In genomic region chr5:75909223-75909622, GRCh38 we compare ENCODE assay signal across 31 cellular contexts.
"Had no signal": no experiment of that assay in that cellular context is flagged by ENCODE, and none has a peak within 500 bp of the region (broad histone marks: within the 10 kb centered on the region; RNA-seq: fewer than 3 reads in every experiment).

No MANE protein-coding gene starts in this region.

- H3K9me3 ChIP-seq: adrenal gland, body of pancreas, breast epithelium had no signal

- ATAC-seq: activated CD8-positive, alpha-beta T cell treated with anti-CD3 and anti-CD28 coated beads for 36 hours; activated naive CD4-positive, alpha-beta T cell treated with anti-CD3 and anti-CD28 coated beads, Interleukin-2, amount 50 U/mL, for 72 hours; activated T-cell treated with anti-CD3 and anti-CD28 coated beads, Interleukin-2, amount 50 U/mL, for 4 hours; activated T-cell treated with anti-CD3 and anti-CD28 coated beads, Interleukin-2, amount 50 U/mL, for 72 hours; activated T-helper 17 cell treated with anti-CD3 and anti-CD28 coated beads, Interleukin-2, amount 50 U/mL, for 72 hours; body of pancreas had no signal

- H3K36me3 ChIP-seq: adrenal gland, brain microvascular endothelial cell, breast epithelium had no signal

- H3K27ac ChIP-seq: adrenal gland, body of pancreas, brain microvascular endothelial cell, breast epithelium, VCaP had no signal

- DNase-seq: activated B cell treated with CpG ODN at 0.5 μM for 24 hours; activated CD4-positive, alpha-beta memory T cell treated with anti-CD3 and anti-CD28 coated beads for 36 hours; activated CD4-positive, alpha-beta T cell treated with anti-CD3 and anti-CD28 coated beads for 4 hours; activated CD4-positive, alpha-beta T cell treated with anti-CD3 and anti-CD28 coated beads, Interleukin-2, amount 10 ng/mL, durations not matched to agents 24 days and 14 days; activated CD4-positive, alpha-beta T cell treated with anti-CD3 and anti-CD28 coated beads, Interleukin-2, amount 50 U/mL, for 1 hour; activated CD4-positive, alpha-beta T cell treated with anti-CD3 and anti-CD28 coated beads, Interleukin-2, amount 50 U/mL, for 4 hours; activated CD4-positive, CD25-positive, alpha-beta regulatory T cell treated with anti-CD3 and anti-CD28 coated beads, Interleukin-2, amount 50 U/mL, for 72 hours; activated CD8-positive, alpha-beta memory T cell treated with anti-CD3 and anti-CD28 coated beads, Interleukin-2, amount 50 U/mL, for 4 hours; activated CD8-positive, alpha-beta T cell treated with anti-CD3 and anti-CD28 coated beads for 36 hours; activated effector memory CD4-positive, alpha-beta T cell treated with anti-CD3 and anti-CD28 coated beads, Interleukin-2, amount 50 U/mL, for 16 hours; activated gamma-delta T cell treated with Interleukin-2 at 50 U/mL for 16 hours; activated naive CD4-positive, alpha-beta T cell; activated naive CD4-positive, alpha-beta T cell treated with anti-CD3 and anti-CD28 coated beads for 36 hours; activated naive CD4-positive, alpha-beta T cell treated with anti-CD3 and anti-CD28 coated beads, Interleukin-2, amount 50 U/mL, for 16 hours; activated naive CD8-positive, alpha-beta T cell treated with anti-CD3 and anti-CD28 coated beads for 36 hours; activated T-cell treated with anti-CD3 and anti-CD28 coated beads for 4 hours; activated T-cell treated with anti-CD3 and anti-CD28 coated beads, Interleukin-2, amount 50 U/mL, for 1 hour; activated T-cell treated with anti-CD3 and anti-CD28 coated beads, Interleukin-2, amount 50 U/mL, for 4 hours; activated T-cell treated with anti-CD3 and anti-CD28 coated beads, Interleukin-2, amount 50 U/mL, for 72 hours; adrenal gland; amniotic stem cell; aorta; body of pancreas; brain microvascular endothelial cell; central memory CD4-positive, alpha-beta T cell; T-helper 2 cell; T-helper 9 cell had no signal

- H3K27me3 ChIP-seq: adrenal gland, body of pancreas, brain microvascular endothelial cell, breast epithelium had no signal

- H3K4me1 ChIP-seq: adrenal gland, body of pancreas, breast epithelium had no signal

- H3K4me3 ChIP-seq: adrenal gland, body of pancreas, breast epithelium had no signal
